In genomic region chr2:178914259-178914849, GRCh38 we compare ENCODE assay signal across 8 cellular contexts.
DNase-seq lines count a peak whose midpoint lies in the region; ATAC-seq and TF ChIP-seq lines count a peak whose summit lies in the region.

No MANE protein-coding gene starts in this region.

- ATAC-seq in GM21723 (IDR thresholded peaks at IDR 0.05; ENCODE audit: unreplicated experiment) (peak; percentile 92), thoracic aorta (ENCODE audit: insufficient number of reproducible peaks, low FRiP score, low read depth) (peak; percentile 49)

- TF ChIP-seq CTCF in foreskin fibroblast (IDR thresholded peaks at IDR 0.05; ENCODE audit: low read depth, low read length) (peak; percentile 95), thoracic aorta (IDR thresholded peaks at IDR 0.05) (peak; percentile 82)

- no peaks in the 10 kb centered on the region for H3K27me3 ChIP-seq in thoracic aorta (replicated peaks; ENCODE audit: insufficient read depth)

- peak; percentile 79 for DNase-seq in Daoy (ENCODE audit: low read depth)
- DNase-seq in KG1 (lab: John Stamatoyannopoulos, UW) = peak; percentile 45
- DNase-seq in RPMI8226 = peak; percentile 72
- DNase-seq in activated T-helper 1 cell treated with anti-CD3 and anti-CD28 coated beads, Interleukin-2, amount 50 U/mL, for 16 hours (ENCODE audit: low read depth in 1 of 2, low spot score in 1 of 2) = peak; percentile 16 to 34
- DNase-seq in foreskin fibroblast = peak; percentile 67 to 90
- peak; percentile 47 for DNase-seq in occipital lobe (lab: John Stamatoyannopoulos, UW)
- DNase-seq in thoracic aorta (ENCODE audit: low spot score) = peak; percentile 21

- H3K27ac ChIP-seq in thoracic aorta = no peak overlapping the region

- H3K36me3 ChIP-seq in thoracic aorta = no peaks in the 10 kb centered on the region

- no peaks in the 10 kb centered on the region for H3K9me3 ChIP-seq in thoracic aorta

- no peak overlapping the region for H3K4me3 ChIP-seq in foreskin fibroblast (ENCODE audit: low read depth in 1 of 2, low read length in 2 of 2)
- H3K4me3 ChIP-seq in thoracic aorta = no peak overlapping the region

- peaks cover 0 to 11% of the 10 kb centered on the region in 2 donors for H3K4me1 ChIP-seq in thoracic aorta (ENCODE audit: control insufficient read depth in 1 of 2, low read depth in 2 of 2)

Comparison
In these comparisons a context has a peak if more than half of its experiments do, and no peak if none do; other contexts are left out.
1. DNase-seq: peak in every context shown above with its lines; median percentile 79 in Daoy; 78 in foreskin fibroblast; 72 in RPMI8226; 47 in occipital lobe; 45 in KG1; 25 in activated T-helper 1 cell treated with anti-CD3 and anti-CD28 coated beads, Interleukin-2, amount 50 U/mL, for 16 hours; 21 in thoracic aorta.